In the genomic region with DNA sequence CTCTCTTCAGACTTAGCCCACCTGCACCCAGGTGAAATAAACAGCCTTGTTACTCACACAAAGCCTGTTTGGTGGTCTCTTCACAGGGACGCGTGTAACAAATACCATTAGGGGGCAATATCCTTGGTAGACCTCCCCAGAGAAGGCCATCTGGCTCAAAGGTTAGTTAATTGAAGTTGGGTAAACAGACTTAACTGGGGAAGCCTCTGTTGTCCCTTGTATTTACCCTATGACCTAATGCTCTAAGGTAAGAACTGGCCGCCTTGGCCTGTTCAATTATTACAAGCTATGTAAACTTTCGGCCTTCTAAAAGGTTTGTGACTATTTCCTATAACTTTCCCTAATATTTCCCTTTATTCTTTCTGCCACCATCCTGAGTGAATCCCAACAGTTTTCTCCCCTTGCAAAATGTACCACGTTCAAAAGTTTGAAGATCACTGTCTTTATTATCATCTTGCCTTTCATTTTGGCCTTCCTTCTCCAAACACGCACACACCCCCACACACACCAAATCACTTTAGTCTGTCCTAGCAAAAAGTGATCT, we compare ENCODE assay signal across 1 cellular context.
A peak's percentile ranks its signal among the peaks of the same experiment; 100 is the strongest.
TF ChIP-seq lines count a peak whose summit lies in the region.

No MANE protein-coding gene starts in this region.

TF ChIP-seq in HepG2, 621 proteins besides CTCF, POLR2A, EP300 and RAD21 (continued from another document and continues in another):
- TF ChIP-seq, protein P1, sequence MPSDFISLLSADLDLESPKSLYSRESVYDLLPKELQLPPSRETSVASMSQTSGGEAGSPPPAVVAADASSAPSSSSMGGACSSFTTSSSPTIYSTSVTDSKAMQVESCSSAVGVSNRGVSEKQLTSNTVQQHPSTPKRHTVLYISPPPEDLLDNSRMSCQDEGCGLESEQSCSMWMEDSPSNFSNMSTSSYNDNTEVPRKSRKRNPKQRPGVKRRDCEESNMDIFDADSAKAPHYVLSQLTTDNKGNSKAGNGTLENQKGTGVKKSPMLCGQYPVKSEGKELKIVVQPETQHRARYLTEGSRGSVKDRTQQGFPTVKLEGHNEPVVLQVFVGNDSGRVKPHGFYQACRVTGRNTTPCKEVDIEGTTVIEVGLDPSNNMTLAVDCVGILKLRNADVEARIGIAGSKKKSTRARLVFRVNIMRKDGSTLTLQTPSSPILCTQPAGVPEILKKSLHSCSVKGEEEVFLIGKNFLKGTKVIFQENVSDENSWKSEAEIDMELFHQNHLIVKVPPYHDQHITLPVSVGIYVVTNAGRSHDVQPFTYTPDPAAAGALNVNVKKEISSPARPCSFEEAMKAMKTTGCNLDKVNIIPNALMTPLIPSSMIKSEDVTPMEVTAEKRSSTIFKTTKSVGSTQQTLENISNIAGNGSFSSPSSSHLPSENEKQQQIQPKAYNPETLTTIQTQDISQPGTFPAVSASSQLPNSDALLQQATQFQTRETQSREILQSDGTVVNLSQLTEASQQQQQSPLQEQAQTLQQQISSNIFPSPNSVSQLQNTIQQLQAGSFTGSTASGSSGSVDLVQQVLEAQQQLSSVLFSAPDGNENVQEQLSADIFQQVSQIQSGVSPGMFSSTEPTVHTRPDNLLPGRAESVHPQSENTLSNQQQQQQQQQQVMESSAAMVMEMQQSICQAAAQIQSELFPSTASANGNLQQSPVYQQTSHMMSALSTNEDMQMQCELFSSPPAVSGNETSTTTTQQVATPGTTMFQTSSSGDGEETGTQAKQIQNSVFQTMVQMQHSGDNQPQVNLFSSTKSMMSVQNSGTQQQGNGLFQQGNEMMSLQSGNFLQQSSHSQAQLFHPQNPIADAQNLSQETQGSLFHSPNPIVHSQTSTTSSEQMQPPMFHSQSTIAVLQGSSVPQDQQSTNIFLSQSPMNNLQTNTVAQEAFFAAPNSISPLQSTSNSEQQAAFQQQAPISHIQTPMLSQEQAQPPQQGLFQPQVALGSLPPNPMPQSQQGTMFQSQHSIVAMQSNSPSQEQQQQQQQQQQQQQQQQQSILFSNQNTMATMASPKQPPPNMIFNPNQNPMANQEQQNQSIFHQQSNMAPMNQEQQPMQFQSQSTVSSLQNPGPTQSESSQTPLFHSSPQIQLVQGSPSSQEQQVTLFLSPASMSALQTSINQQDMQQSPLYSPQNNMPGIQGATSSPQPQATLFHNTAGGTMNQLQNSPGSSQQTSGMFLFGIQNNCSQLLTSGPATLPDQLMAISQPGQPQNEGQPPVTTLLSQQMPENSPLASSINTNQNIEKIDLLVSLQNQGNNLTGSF (CRISPR knock-in tag; IDR thresholded peaks at IDR 0.05): no peak
- TF ChIP-seq ELF1 (CRISPR knock-in tag; IDR thresholded peaks at IDR 0.05) (no peak), HOXA3 (CRISPR knock-in tag; IDR thresholded peaks at IDR 0.05) (peak; percentile 67; the same call in 1 of the 2 replicates), HNF4G (IDR thresholded peaks at IDR 0.05; ENCODE audit: borderline replicate concordance, low read depth, low read length) (peak; percentile 93), HNF4G (CRISPR knock-in tag; IDR thresholded peaks at IDR 0.05; ENCODE audit: borderline replicate concordance, low read depth) (peak; percentile 72; the same call in 1 of the 2 replicates), ZNF12 (CRISPR knock-in tag; IDR thresholded peaks at IDR 0.05) (no peak), ZZZ3 (CRISPR knock-in tag; IDR thresholded peaks at IDR 0.05; ENCODE audit: borderline replicate concordance) (no peak), ZNF530 (CRISPR knock-in tag; IDR thresholded peaks at IDR 0.05; ENCODE audit: low read depth) (no peak), ZNF430 (CRISPR knock-in tag; IDR thresholded peaks at IDR 0.05) (peak; percentile 42; the same call in 1 of the 2 replicates), SCMH1 (CRISPR knock-in tag; IDR thresholded peaks at IDR 0.05; ENCODE audit: borderline replicate concordance) (no peak), ZNF546 (CRISPR knock-in tag; conservative IDR thresholded peaks at IDR 0.05) (no peak), RBM22 (optimal IDR thresholded peaks at IDR 0.05; ENCODE audit: low read length) (no peak), ZNF33A (CRISPR knock-in tag; IDR thresholded peaks at IDR 0.05; ENCODE audit: borderline replicate concordance) (no peak)
- TF ChIP-seq, protein P2, sequence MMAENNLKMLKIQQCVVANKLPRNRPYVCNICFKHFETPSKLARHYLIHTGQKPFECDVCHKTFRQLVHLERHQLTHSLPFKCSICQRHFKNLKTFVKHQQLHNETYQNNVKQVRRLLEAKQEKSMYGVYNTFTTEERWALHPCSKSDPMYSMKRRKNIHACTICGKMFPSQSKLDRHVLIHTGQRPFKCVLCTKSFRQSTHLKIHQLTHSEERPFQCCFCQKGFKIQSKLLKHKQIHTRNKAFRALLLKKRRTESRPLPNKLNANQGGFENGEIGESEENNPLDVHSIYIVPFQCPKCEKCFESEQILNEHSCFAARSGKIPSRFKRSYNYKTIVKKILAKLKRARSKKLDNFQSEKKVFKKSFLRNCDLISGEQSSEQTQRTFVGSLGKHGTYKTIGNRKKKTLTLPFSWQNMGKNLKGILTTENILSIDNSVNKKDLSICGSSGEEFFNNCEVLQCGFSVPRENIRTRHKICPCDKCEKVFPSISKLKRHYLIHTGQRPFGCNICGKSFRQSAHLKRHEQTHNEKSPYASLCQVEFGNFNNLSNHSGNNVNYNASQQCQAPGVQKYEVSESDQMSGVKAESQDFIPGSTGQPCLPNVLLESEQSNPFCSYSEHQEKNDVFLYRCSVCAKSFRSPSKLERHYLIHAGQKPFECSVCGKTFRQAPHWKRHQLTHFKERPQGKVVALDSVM (CRISPR knock-in tag; IDR thresholded peaks at IDR 0.05): peak; percentile 49
- TF ChIP-seq, protein P3, sequence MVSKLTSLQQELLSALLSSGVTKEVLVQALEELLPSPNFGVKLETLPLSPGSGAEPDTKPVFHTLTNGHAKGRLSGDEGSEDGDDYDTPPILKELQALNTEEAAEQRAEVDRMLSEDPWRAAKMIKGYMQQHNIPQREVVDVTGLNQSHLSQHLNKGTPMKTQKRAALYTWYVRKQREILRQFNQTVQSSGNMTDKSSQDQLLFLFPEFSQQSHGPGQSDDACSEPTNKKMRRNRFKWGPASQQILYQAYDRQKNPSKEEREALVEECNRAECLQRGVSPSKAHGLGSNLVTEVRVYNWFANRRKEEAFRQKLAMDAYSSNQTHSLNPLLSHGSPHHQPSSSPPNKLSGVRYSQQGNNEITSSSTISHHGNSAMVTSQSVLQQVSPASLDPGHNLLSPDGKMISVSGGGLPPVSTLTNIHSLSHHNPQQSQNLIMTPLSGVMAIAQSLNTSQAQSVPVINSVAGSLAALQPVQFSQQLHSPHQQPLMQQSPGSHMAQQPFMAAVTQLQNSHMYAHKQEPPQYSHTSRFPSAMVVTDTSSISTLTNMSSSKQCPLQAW (CRISPR knock-in tag; IDR thresholded peaks at IDR 0.05): 0 out of 2 replicates have a peak, but pooled peaks have one; percentile 37
- TF ChIP-seq, protein P4, sequence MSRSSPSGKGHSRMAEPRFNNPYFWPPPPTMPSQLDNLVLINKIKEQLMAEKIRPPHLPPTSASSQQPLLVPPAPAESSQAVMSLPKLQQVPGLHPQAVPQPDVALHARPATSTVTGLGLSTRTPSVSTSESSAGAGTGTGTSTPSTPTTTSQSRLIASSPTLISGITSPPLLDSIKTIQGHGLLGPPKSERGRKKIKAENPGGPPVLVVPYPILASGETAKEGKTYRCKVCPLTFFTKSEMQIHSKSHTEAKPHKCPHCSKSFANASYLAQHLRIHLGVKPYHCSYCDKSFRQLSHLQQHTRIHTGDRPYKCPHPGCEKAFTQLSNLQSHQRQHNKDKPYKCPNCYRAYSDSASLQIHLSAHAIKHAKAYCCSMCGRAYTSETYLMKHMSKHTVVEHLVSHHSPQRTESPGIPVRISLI (CRISPR knock-in tag; IDR thresholded peaks at IDR 0.05; ENCODE audit: borderline replicate concordance): 0 out of 2 replicates have a peak, but pooled peaks have one; percentile 14
- TF ChIP-seq, protein P5, sequence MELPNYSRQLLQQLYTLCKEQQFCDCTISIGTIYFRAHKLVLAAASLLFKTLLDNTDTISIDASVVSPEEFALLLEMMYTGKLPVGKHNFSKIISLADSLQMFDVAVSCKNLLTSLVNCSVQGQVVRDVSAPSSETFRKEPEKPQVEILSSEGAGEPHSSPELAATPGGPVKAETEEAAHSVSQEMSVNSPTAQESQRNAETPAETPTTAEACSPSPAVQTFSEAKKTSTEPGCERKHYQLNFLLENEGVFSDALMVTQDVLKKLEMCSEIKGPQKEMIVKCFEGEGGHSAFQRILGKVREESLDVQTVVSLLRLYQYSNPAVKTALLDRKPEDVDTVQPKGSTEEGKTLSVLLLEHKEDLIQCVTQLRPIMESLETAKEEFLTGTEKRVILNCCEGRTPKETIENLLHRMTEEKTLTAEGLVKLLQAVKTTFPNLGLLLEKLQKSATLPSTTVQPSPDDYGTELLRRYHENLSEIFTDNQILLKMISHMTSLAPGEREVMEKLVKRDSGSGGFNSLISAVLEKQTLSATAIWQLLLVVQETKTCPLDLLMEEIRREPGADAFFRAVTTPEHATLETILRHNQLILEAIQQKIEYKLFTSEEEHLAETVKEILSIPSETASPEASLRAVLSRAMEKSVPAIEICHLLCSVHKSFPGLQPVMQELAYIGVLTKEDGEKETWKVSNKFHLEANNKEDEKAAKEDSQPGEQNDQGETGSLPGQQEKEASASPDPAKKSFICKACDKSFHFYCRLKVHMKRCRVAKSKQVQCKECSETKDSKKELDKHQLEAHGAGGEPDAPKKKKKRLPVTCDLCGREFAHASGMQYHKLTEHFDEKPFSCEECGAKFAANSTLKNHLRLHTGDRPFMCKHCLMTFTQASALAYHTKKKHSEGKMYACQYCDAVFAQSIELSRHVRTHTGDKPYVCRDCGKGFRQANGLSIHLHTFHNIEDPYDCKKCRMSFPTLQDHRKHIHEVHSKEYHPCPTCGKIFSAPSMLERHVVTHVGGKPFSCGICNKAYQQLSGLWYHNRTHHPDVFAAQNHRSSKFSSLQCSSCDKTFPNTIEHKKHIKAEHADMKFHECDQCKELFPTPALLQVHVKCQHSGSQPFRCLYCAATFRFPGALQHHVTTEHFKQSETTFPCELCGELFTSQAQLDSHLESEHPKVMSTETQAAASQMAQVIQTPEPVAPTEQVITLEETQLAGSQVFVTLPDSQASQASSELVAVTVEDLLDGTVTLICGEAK (IDR thresholded peaks at IDR 0.05): no peak
- TF ChIP-seq, protein P5 (CRISPR knock-in tag; IDR thresholded peaks at IDR 0.05): no peak; the same call in 1 of the 2 replicates
- TF ChIP-seq, protein P6, sequence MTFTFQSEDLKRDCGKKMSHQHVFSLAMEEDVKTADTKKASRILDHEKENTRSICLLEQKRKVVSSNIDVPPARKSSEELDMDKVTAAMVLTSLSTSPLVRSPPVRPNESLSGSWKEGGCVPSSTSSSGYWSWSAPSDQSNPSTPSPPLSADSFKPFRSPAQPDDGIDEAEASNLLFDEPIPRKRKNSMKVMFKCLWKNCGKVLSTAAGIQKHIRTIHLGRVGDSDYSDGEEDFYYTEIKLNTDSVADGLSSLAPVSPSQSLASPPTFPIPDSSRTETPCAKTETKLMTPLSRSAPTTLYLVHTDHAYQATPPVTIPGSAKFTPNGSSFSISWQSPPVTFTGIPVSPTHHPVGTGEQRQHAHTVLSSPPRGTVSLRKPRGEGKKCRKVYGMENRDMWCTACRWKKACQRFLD (CRISPR knock-in tag; IDR thresholded peaks at IDR 0.05; ENCODE audit: borderline replicate concordance): no peak
